ENCODE assay signal across 27 cellular contexts in genomic region chr2:8508766-8509165, GRCh38.
"Had no signal": no experiment of that assay in that cellular context is flagged by ENCODE, and none has a peak within 500 bp of the region (broad histone marks: within the 10 kb centered on the region; RNA-seq: fewer than 3 reads in every experiment).

No MANE protein-coding gene starts in this region.

- H3K4me3 Mint-ChIP-seq: activated CD4-positive, alpha-beta memory T cell treated with anti-CD3 and anti-CD28 coated beads, Interleukin-2, amount 10 ng/mL, durations not matched to agents 7 days and 5 days; activated T-cell treated with anti-CD3 and anti-CD28 coated beads, Interleukin-2, amount 50 U/mL, for 24 hours; IgD-negative memory B cell had no signal

- H3K9me3 ChIP-seq: SJCRH30 had no signal

- H3K27me3 ChIP-seq: brain microvascular endothelial cell, SJCRH30 had no signal

- H3K4me1 ChIP-seq: SJCRH30 had no signal

- H3K27ac Mint-ChIP-seq: activated CD4-positive, alpha-beta memory T cell treated with anti-CD3 and anti-CD28 coated beads, Interleukin-2, amount 10 ng/mL, durations not matched to agents 7 days and 5 days; activated naive CD4-positive, alpha-beta T cell treated with anti-CD3 and anti-CD28 coated beads, Interleukin-2, amount 50 U/mL, for 72 hours; activated T-cell treated with anti-CD3 and anti-CD28 coated beads, Interleukin-2, amount 50 U/mL, for 24 hours; activated T-helper 2 cell treated with anti-CD3 and anti-CD28 coated beads, Interferon-gamma antibody, Interleukin-2, Interleukin-4, amounts not matched to agents 10 μg/mL and 5 μg/mL and 100 μg/mL, durations not matched to agents 14 hours and 24 hours and 36 hours; IgD-negative memory B cell had no signal

- H3K4me3 ChIP-seq: SJCRH30, SK-N-MC had no signal

- ATAC-seq: activated naive CD4-positive, alpha-beta T cell treated with anti-CD3 and anti-CD28 coated beads, Interleukin-2, amount 50 U/mL, for 72 hours; Panc1 had no signal

- H3K36me3 ChIP-seq: brain microvascular endothelial cell, SJCRH30, WERI-Rb-1 had no signal

- H3K27me3 Mint-ChIP-seq: activated CD4-positive, alpha-beta memory T cell treated with anti-CD3 and anti-CD28 coated beads, Interleukin-2, amount 10 ng/mL, durations not matched to agents 7 days and 5 days; activated T-cell treated with anti-CD3 and anti-CD28 coated beads, Interleukin-2, amount 50 U/mL, for 24 hours had no signal

- H3K27ac ChIP-seq: brain microvascular endothelial cell, SJCRH30, SK-N-MC, WERI-Rb-1 had no signal

- DNase-seq: activated CD4-positive, alpha-beta memory T cell treated with anti-CD3 and anti-CD28 coated beads, Interleukin-2, amount 10 ng/mL, durations not matched to agents 7 days and 5 days; activated CD4-positive, alpha-beta T cell treated with anti-CD3 and anti-CD28 coated beads for 1 hour; activated CD4-positive, alpha-beta T cell treated with anti-CD3 and anti-CD28 coated beads for 48 hours; activated CD4-positive, CD25-positive, alpha-beta regulatory T cell; activated gamma-delta T cell; activated naive CD4-positive, alpha-beta T cell treated with Interleukin-2 at 50 U/mL for 16 hours; activated T-cell treated with anti-CD3 and anti-CD28 coated beads, Interleukin-2, amount 50 U/mL, for 24 hours; amniotic stem cell; brain microvascular endothelial cell; Karpas-422; KBM-7; NCI-H1105 treated with DMSO at 0.1 percent for 48 hours; NCI-H1436; NCI-H1694; NCI-H1930; NCI-H2081 treated with DMSO at 0.1 percent for 48 hours; NCI-H226; NCI-H524 treated with DMSO at 0.1 percent for 48 hours; SHP77; SJCRH30; T1000; WERI-Rb-1 had no signal
